In the genomic region with DNA sequence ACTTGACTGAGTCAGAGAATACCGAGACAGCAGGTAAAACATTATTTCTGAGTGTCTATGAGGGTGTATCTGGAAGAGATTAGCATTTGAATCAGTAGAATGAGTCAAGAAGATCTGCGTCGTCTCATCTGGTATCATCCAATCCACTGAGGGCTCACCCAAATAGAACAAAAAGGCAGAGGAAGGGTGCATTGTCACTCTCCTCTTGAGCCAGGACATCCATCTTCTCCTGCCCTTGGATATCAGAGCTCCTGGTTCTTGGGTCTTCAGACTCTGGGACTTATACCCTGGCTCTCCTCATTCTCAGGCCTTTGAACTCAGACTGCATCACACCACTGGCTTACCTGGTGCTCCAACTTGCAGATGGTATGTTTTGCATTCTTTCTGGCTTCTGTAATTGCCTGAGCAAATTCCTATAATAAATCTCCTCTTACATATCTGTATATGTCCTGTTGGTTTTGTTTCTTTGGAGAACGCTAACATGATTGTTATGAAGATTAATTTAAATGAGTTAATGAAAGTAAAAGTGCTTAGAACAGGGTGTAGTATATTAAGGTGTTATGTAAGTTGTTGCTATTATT, we compare ENCODE assay signal across 29 cellular contexts. TPM values are rescaled to one million over a fixed set of nuclear protein-coding genes. Genes with fewer than 3 reads are reported as not detected.
A peak's percentile ranks its signal among the peaks of the same experiment; 100 is the strongest.
DNase-seq lines count a peak whose midpoint lies in the region; ATAC-seq, FAIRE-seq and TF ChIP-seq lines count a peak whose summit lies in the region.
"Had no signal": no experiment of that assay in that cellular context is flagged by ENCODE, and none has a peak within 500 bp of the region (broad histone marks: within the 10 kb centered on the region; RNA-seq: fewer than 3 reads in every experiment).

No MANE protein-coding gene starts in this region.

- FAIRE-seq in astrocyte (lab: Jason Lieb, UNC), result no peak
- FAIRE-seq: A204.1, small intestine had no signal

- H3K4me3 Mint-ChIP-seq in astrocyte (ENCODE audit: unreplicated experiment) (no peak overlapping the region), Calu3 (ENCODE audit: low read depth, unreplicated experiment) (no peak overlapping the region)
- H3K4me3 Mint-ChIP-seq: activated naive CD8-positive, alpha-beta T cell treated with anti-CD3 and anti-CD28 coated beads for 36 hours; CD8-positive, alpha-beta T cell; natural killer cell treated with Interleukin-12 subunit alpha and Interleukin-12 subunit beta and Interleukin-15 and Interleukin-18, amount 100 ng/mL, for 72 hours; T-helper 17 cell had no signal

- in situ Hi-C loops in GM23248 (cut with MboI), result no loop called here

- peak; percentile 52 for DNase-seq in GM23248
- DNase-seq in astrocyte (ENCODE audit: low read depth), result peak; percentile 26
- peak; percentile 98 to 99 for DNase-seq in foreskin keratinocyte
- DNase-seq in non-pigmented ciliary epithelial cell (ENCODE audit: low read depth), result peak; percentile 63
- no peak for DNase-seq in germinal center (ENCODE audit: low spot score)
- DNase-seq in Calu3, result no peak
- DNase-seq in NCI-H446 treated with DMSO at 0.1 percent for 48 hours (lab: John Stamatoyannopoulos, UW), result no peak
- DNase-seq in GM10248 (ENCODE audit: extremely low spot score), result no peak
- DNase-seq: activated CD4-positive, alpha-beta T cell treated with anti-CD3 and anti-CD28 coated beads for 1 hour; activated CD8-positive, alpha-beta memory T cell treated with anti-CD3 and anti-CD28 coated beads for 24 hours; activated effector memory CD4-positive, alpha-beta T cell treated with Interleukin-2 at 50 U/mL for 16 hours; activated naive CD8-positive, alpha-beta T cell treated with anti-CD3 and anti-CD28 coated beads for 36 hours; AML-193; CD8-positive, alpha-beta T cell; DMS153; HCEC 1CT; left ventricle myocardium inferior; NCI-H1436; NCI-H774; ovary; RPMI8226; small intestine; stimulated activated CD4-positive, alpha-beta T cell treated with anti-CD3 and anti-CD28 coated beads, Interleukin-1b, Interleukin-23, amount 100 ng/mL, for 48 hours; stomach; T-helper 17 cell; tibial artery had no signal

- H4K20me1 ChIP-seq in GM23248 (ENCODE audit: insufficient read depth) (no peaks in the 10 kb centered on the region), astrocyte (ENCODE audit: insufficient read depth, low read length) (no peaks in the 10 kb centered on the region)

- 22 to 24% methylated on average over 4 of the region's 4 CpGs for WGBS in GM23248 (ENCODE audit: low coverage in 1 of 2, low lambda C conversion rate in 2 of 2, missing lambda C conversion rate in 2 of 2), 2 experiments

- H3K4me1 Mint-ChIP-seq in astrocyte (ENCODE audit: low read depth, unreplicated experiment), result peaks cover 16% of the 10 kb centered on the region
- H3K4me1 Mint-ChIP-seq in Calu3 (ENCODE audit: low read depth, unreplicated experiment), result no peaks in the 10 kb centered on the region
- H3K4me1 Mint-ChIP-seq: T-helper 17 cell had no signal

- H3K9ac ChIP-seq in GM23248, result no peak overlapping the region
- H3K9ac ChIP-seq in astrocyte (ENCODE audit: low read length), result peak overlapping the region; percentile 37

- intact Hi-C loops in Calu3 (cut with micrococcal nuclease; ENCODE audit: unreplicated experiment), result no loop called here

- H3K36me3 Mint-ChIP-seq in astrocyte (ENCODE audit: low read depth, unreplicated experiment) (peaks cover 12% of the 10 kb centered on the region), Calu3 (ENCODE audit: insufficient read depth, unreplicated experiment) (no peaks in the 10 kb centered on the region)
- H3K36me3 Mint-ChIP-seq: CD8-positive, alpha-beta T cell had no signal

- no peak overlapping the region for H3K4me3 ChIP-seq in GM23248
- no peak overlapping the region for H3K4me3 ChIP-seq in astrocyte (ENCODE audit: insufficient read depth, low read depth, low read length)
- H3K4me3 ChIP-seq: left ventricle myocardium inferior, ovary, SK-N-MC, stomach, tibial artery had no signal

- H3K79me2 ChIP-seq in GM23248 (ENCODE audit: insufficient read depth), result no peaks in the 10 kb centered on the region
- H3K79me2 ChIP-seq in astrocyte (ENCODE audit: insufficient read depth, low read length), result no peaks in the 10 kb centered on the region

- no peaks in the 10 kb centered on the region for H3K9me2 ChIP-seq in GM23248 (ENCODE audit: insufficient read depth)

- H3K27me3 ChIP-seq in GM23248 (replicated peaks; ENCODE audit: insufficient read depth), result no peaks in the 10 kb centered on the region
- no peaks in the 10 kb centered on the region for H3K27me3 ChIP-seq in astrocyte (ENCODE audit: insufficient read depth, low read length)
- H3K27me3 ChIP-seq in foreskin keratinocyte, result no peaks in the 10 kb centered on the region
- H3K27me3 ChIP-seq: ovary, stomach, tibial artery had no signal

- peaks cover 69% of the 10 kb centered on the region for H3K4me1 ChIP-seq in GM23248 (ENCODE audit: insufficient read depth)
- H3K4me1 ChIP-seq in astrocyte (ENCODE audit: insufficient read depth, low read length), result peaks cover 19% of the 10 kb centered on the region
- H3K4me1 ChIP-seq in foreskin keratinocyte, result peaks cover 20% of the 10 kb centered on the region

- no peak for TF ChIP-seq CTCF in astrocyte (IDR thresholded peaks at IDR 0.05; ENCODE audit: insufficient read depth, low read depth, low read length)
- no peak for TF ChIP-seq CTCF in foreskin keratinocyte (conservative IDR thresholded peaks at IDR 0.05)
- TF ChIP-seq CTCF in Calu3 (IDR thresholded peaks at IDR 0.05; ENCODE audit: unreplicated experiment), result no peak
- TF ChIP-seq CTCF in GM10248 (IDR thresholded peaks at IDR 0.05; ENCODE audit: control extremely low read depth, extremely low read depth, low read depth, missing control alignments), result no peak

- H3K27ac Mint-ChIP-seq in astrocyte (ENCODE audit: unreplicated experiment) (peak overlapping the region; percentile 91), Calu3 (ENCODE audit: unreplicated experiment) (no peak overlapping the region)
- H3K27ac Mint-ChIP-seq: activated naive CD8-positive, alpha-beta T cell treated with anti-CD3 and anti-CD28 coated beads for 36 hours; CD8-positive, alpha-beta T cell; natural killer cell treated with Interleukin-12 subunit alpha and Interleukin-12 subunit beta and Interleukin-15 and Interleukin-18, amount 100 ng/mL, for 72 hours; T-helper 17 cell had no signal

- H3K4me2 ChIP-seq in GM23248 (ENCODE audit: unreplicated experiment) (peak overlapping the region; percentile 26), astrocyte (ENCODE audit: low read length) (peak overlapping the region; percentile 2)

- H3K9me3 ChIP-seq in GM23248 (ENCODE audit: low read depth), result no peaks in the 10 kb centered on the region
- no peaks in the 10 kb centered on the region for H3K9me3 ChIP-seq in astrocyte (ENCODE audit: insufficient read depth, low read depth, low read length)
- H3K9me3 ChIP-seq: left ventricle myocardium inferior, ovary, stomach, tibial artery had no signal

- H2AFZ ChIP-seq in GM23248 (no peak overlapping the region), astrocyte (ENCODE audit: low read depth, low read length) (no peak overlapping the region)

- no TSS peak for BruUV-seq in Calu3 (replicated peaks; lab: Mats Ljungman, UMichigan)

- POLR2A ChIA-PET in GM10248 (lab: Yijun Ruan, JAX), result no interaction called here

- CTCF ChIA-PET in Calu3 (lab: Charles Lee) (no interaction called here), GM10248 (lab: Yijun Ruan, JAX) (interaction anchor here (0.9 to 1.8 kb wide), 3 partner anchors 15 to 768 kb away, joined by 3 to 16 read pairs (median 4); a partner anchor contains a TSS)

- ATAC-seq in foreskin keratinocyte, result peak; percentile 95
- ATAC-seq: CD8-positive, alpha-beta T cell; natural killer cell treated with Interleukin-12 subunit alpha and Interleukin-12 subunit beta and Interleukin-15 and Interleukin-18, amount 100 ng/mL, for 72 hours; T-helper 17 cell had no signal

- H3K27me3 Mint-ChIP-seq in astrocyte (ENCODE audit: low read depth, unreplicated experiment) (no peaks in the 10 kb centered on the region), Calu3 (ENCODE audit: unreplicated experiment) (no peaks in the 10 kb centered on the region)

- H3K36me3 ChIP-seq in GM23248 (ENCODE audit: low read depth) (no peaks in the 10 kb centered on the region), astrocyte (ENCODE audit: insufficient read depth, low read length) (no peaks in the 10 kb centered on the region)
- H3K36me3 ChIP-seq: left ventricle myocardium inferior, ovary, stomach, tibial artery had no signal

- H3F3A ChIP-seq in GM23248 (ENCODE audit: insufficient read depth), result peaks cover 28% of the 10 kb centered on the region

- peak overlapping the region; percentile 71 for H3K27ac ChIP-seq in GM23248
- H3K27ac ChIP-seq in astrocyte (ENCODE audit: low read depth, low read length), result peak overlapping the region; percentile 57
- peak overlapping the region; percentile 75 for H3K27ac ChIP-seq in foreskin keratinocyte
- H3K27ac ChIP-seq: SK-N-MC, stomach had no signal

- peaks cover 2% of the 10 kb centered on the region for H3K9me3 Mint-ChIP-seq in astrocyte (ENCODE audit: unreplicated experiment)
- H3K9me3 Mint-ChIP-seq in Calu3 (ENCODE audit: low read depth, unreplicated experiment), result no peaks in the 10 kb centered on the region
- H3K9me3 Mint-ChIP-seq: natural killer cell treated with Interleukin-12 subunit alpha and Interleukin-12 subunit beta and Interleukin-15 and Interleukin-18, amount 100 ng/mL, for 72 hours had no signal

RNA-seq across cellular contexts. Expression of a gene that starts 49.3 kb away (rescaled TPM):
- total RNA-seq in GM23248 (2014; rRNA removed; shearing (Covaris generic)), result 7.7 and 10.9 TPM in 2 replicates
- 7.5 TPM in 2 replicates for polyA plus RNA-seq in GM23248 (2016; fragmentation: Nextera tagmentation; extraction: Ambion mirVana)
- 26.5 and 28.6 TPM in 2 replicates for total RNA-seq in astrocyte
- total RNA-seq in foreskin keratinocyte, result 2.4 and 3.7 TPM in 2 replicates
- 2.2 and 3.2 TPM in 2 replicates for polyA plus RNA-seq in foreskin keratinocyte
- total RNA-seq in Calu3 (2022), result 13.3 and 14.2 TPM in 2 replicates

Comparison
In these comparisons a context has a peak if more than half of its experiments do, and no peak if none do; other contexts are left out.
1. DNase-seq: peak in GM23248 (single experiment), astrocyte (single experiment), foreskin keratinocyte (2 of 2) and non-pigmented ciliary epithelial cell (single experiment); none in germinal center (single experiment), Calu3 (single experiment), NCI-H446 treated with DMSO at 0.1 percent for 48 hours (single experiment) and GM10248 (single experiment).
2. Peak in every context shown above with its lines, with median percentiles within 50 percentile points of each other: H3K27ac ChIP-seq.